ENCODE assay signal across 19 cellular contexts in genomic region chr1:38730511-38731397, GRCh38.
DNase-seq lines count a peak whose midpoint lies in the region; ATAC-seq and TF ChIP-seq lines count a peak whose summit lies in the region.
"Had no signal": no experiment of that assay in that cellular context is flagged by ENCODE, and none has a peak within 500 bp of the region (broad histone marks: within the 10 kb centered on the region; RNA-seq: fewer than 3 reads in every experiment).

No MANE protein-coding gene starts in this region.

- H4K12ac ChIP-seq in trophoblast cell (ENCODE audit: low read depth, low read length) = no peak overlapping the region

- H3K27ac ChIP-seq in GM23248 (no peak overlapping the region), PC-3 (ENCODE audit: low read length) (no peak overlapping the region), trophoblast cell (ENCODE audit: low read depth, low read length) (no peak overlapping the region)
- H3K27ac ChIP-seq: cardiac muscle cell, suprapubic skin had no signal

- H3F3A ChIP-seq in GM23248 (ENCODE audit: insufficient read depth) (no peaks in the 10 kb centered on the region), PC-3 (ENCODE audit: low read length, unreplicated experiment) (no peaks in the 10 kb centered on the region)

- no peak overlapping the region for H3K14ac ChIP-seq in trophoblast cell (ENCODE audit: low read length)

- H3K27me3 ChIP-seq in GM23248 (replicated peaks; ENCODE audit: insufficient read depth) (0 out of 2 replicates have a peak, but pooled peaks cover 7% of the 10 kb centered on the region), PC-3 (ENCODE audit: low read length) (peaks cover 54% of the 10 kb centered on the region), trophoblast cell (ENCODE audit: insufficient read depth, low read length) (peaks cover 3% of the 10 kb centered on the region)

- H3K4me2 ChIP-seq in GM23248 (ENCODE audit: unreplicated experiment) = no peak overlapping the region
- no peak overlapping the region for H3K4me2 ChIP-seq in PC-3 (ENCODE audit: low read length)
- no peak overlapping the region for H3K4me2 ChIP-seq in trophoblast cell (ENCODE audit: low read length)

- H2AK5ac ChIP-seq in trophoblast cell (ENCODE audit: low read length) = no peak overlapping the region

- H3K4me1 ChIP-seq in GM23248 (ENCODE audit: insufficient read depth) = no peaks in the 10 kb centered on the region
- H3K4me1 ChIP-seq in PC-3 (ENCODE audit: insufficient read depth, low read length) = peaks cover 8% of the 10 kb centered on the region
- H3K4me1 ChIP-seq in trophoblast cell (ENCODE audit: control insufficient read depth in 1 of 2, insufficient read depth in 2 of 2, low read length in 2 of 2) = peaks cover 2 to 4% of the 10 kb centered on the region in 2 experiments

- H3K9me2 ChIP-seq in GM23248 (ENCODE audit: insufficient read depth) = no peaks in the 10 kb centered on the region
- no peaks in the 10 kb centered on the region for H3K9me2 ChIP-seq in PC-3 (replicated peaks; ENCODE audit: low read length)

- DNase-seq in GM23248 = peak; percentile 24
- peak; percentile 75 for DNase-seq in PC-3
- DNase-seq in epithelial cell of esophagus (ENCODE audit: low read depth) = peak; percentile 97
- DNase-seq in trophoblast cell = peak; percentile 74 to 83
- no peak for DNase-seq in NCI-H187 treated with DMSO at 0.1 percent for 48 hours (lab: John Stamatoyannopoulos, UW)
- no peak for DNase-seq in central memory CD4-positive, alpha-beta T cell
- DNase-seq: activated B cell treated with CpG ODN at 0.5 μM for 24 hours; activated CD4-positive, alpha-beta memory T cell treated with anti-CD3 and anti-CD28 coated beads for 36 hours; activated gamma-delta T cell; left colon; MM.1S; natural killer cell; NCI-H1436 treated with DMSO at 0.1 percent for 48 hours; NCI-H2171; NCI-H774 had no signal

- CTCF ChIA-PET in PC-3 (lab: Charles Lee) = no interaction called here

- H3K9ac ChIP-seq in GM23248 = no peak overlapping the region
- no peak overlapping the region for H3K9ac ChIP-seq in PC-3 (ENCODE audit: low read length)
- H3K9ac ChIP-seq in trophoblast cell (ENCODE audit: low read length) = no peak overlapping the region

- no peaks in the 10 kb centered on the region for H4K20me1 ChIP-seq in GM23248 (ENCODE audit: insufficient read depth)
- no peaks in the 10 kb centered on the region for H4K20me1 ChIP-seq in PC-3 (ENCODE audit: low read length)

- ATAC-seq in PC-3 (peak; percentile 62), HG03442 (IDR thresholded peaks at IDR 0.05; ENCODE audit: unreplicated experiment) (no peak)
- ATAC-seq: left colon, natural killer cell, sciatic nerve had no signal

- intact Hi-C loops in PC-3 (cut with micrococcal nuclease) = no loop called here

- H2BK5ac ChIP-seq in trophoblast cell (ENCODE audit: low read depth, low read length, poor library complexity) = no peak overlapping the region

- no peak overlapping the region for H4K91ac ChIP-seq in trophoblast cell (ENCODE audit: low read depth, low read length)

- no peak overlapping the region for H2BK12ac ChIP-seq in trophoblast cell (ENCODE audit: low read length)

- POLR2A ChIA-PET in PC-3 (lab: Charles Lee; ENCODE audit: unreplicated experiment) = no interaction called here

- no peak for TF ChIP-seq CTCF in PC-3 (conservative IDR thresholded peaks at IDR 0.05; ENCODE audit: low read depth, low read length)
- no peak for TF ChIP-seq CTCF in epithelial cell of esophagus (IDR thresholded peaks at IDR 0.05; ENCODE audit: insufficient read depth, low read depth, low read length, missing control alignments)

- BruUV-seq in PC-3 (replicated peaks; lab: Mats Ljungman, UMichigan) = no TSS peak

- in situ Hi-C loops in GM23248 (cut with MboI) = no loop called here

- no peak overlapping the region for H4K8ac ChIP-seq in trophoblast cell (ENCODE audit: low read depth, low read length)

- no peak overlapping the region for H2BK120ac ChIP-seq in trophoblast cell (ENCODE audit: insufficient read depth, low read length, poor library complexity)

- no peak overlapping the region for H3K4ac ChIP-seq in trophoblast cell (ENCODE audit: low read depth, low read length)

- H3K18ac ChIP-seq in trophoblast cell (ENCODE audit: low read length) = no peak overlapping the region

- H3K36me3 ChIP-seq in GM23248 (ENCODE audit: low read depth) (no peaks in the 10 kb centered on the region), PC-3 (ENCODE audit: low read depth, low read length) (no peaks in the 10 kb centered on the region), trophoblast cell (ENCODE audit: control insufficient read depth in 1 of 2, insufficient read depth in 2 of 2, low read length in 2 of 2) (no peaks in the 10 kb centered on the region)
- H3K36me3 ChIP-seq: cardiac muscle cell, suprapubic skin had no signal

- no peaks in the 10 kb centered on the region for H3K79me2 ChIP-seq in GM23248 (ENCODE audit: insufficient read depth)
- no peaks in the 10 kb centered on the region for H3K79me2 ChIP-seq in PC-3 (ENCODE audit: low read length)
- H3K79me2 ChIP-seq in trophoblast cell (ENCODE audit: control insufficient read depth, insufficient read depth, low read length, poor library complexity) = no peaks in the 10 kb centered on the region

- H3K9me3 ChIP-seq in GM23248 (ENCODE audit: low read depth) (no peaks in the 10 kb centered on the region), PC-3 (ENCODE audit: low read length) (no peaks in the 10 kb centered on the region), trophoblast cell (ENCODE audit: insufficient read depth, low read depth, low read length) (peaks cover 2% of the 10 kb centered on the region)
- H3K9me3 ChIP-seq: suprapubic skin had no signal

- no peaks in the 10 kb centered on the region for H3K79me1 ChIP-seq in trophoblast cell (ENCODE audit: low read length)

- H2AFZ ChIP-seq in GM23248 = no peak overlapping the region
- H2AFZ ChIP-seq in PC-3 (ENCODE audit: low read length) = no peak overlapping the region
- H2AFZ ChIP-seq in trophoblast cell (ENCODE audit: insufficient read depth, low read length, poor library complexity) = no peak overlapping the region

- no peak overlapping the region for H3K23ac ChIP-seq in trophoblast cell (ENCODE audit: low read length)

- 18 to 27% methylated on average over 6 of the region's 6 CpGs for WGBS in GM23248 (ENCODE audit: low coverage in 1 of 2, low lambda C conversion rate in 2 of 2, missing lambda C conversion rate in 2 of 2), 2 experiments
- WGBS in trophoblast cell (ENCODE audit: extremely low coverage, insufficient coverage, insufficient read length) = no CpG with 5 or more reads among the region's 6 CpGs

- H3K4me3 ChIP-seq in GM23248 (no peak overlapping the region), PC-3 (ENCODE audit: low read length) (no peak overlapping the region), epithelial cell of esophagus (ENCODE audit: low read length) (no peak overlapping the region), trophoblast cell (ENCODE audit: low read depth, low read length) (no peak overlapping the region)
- H3K4me3 ChIP-seq: cardiac muscle cell, suprapubic skin had no signal

Comparison
In these comparisons a context has a peak if more than half of its experiments do, and no peak if none do; other contexts are left out.
1. DNase-seq: peak in GM23248 (single experiment), PC-3 (single experiment), epithelial cell of esophagus (single experiment) and trophoblast cell (2 of 2); none in NCI-H187 treated with DMSO at 0.1 percent for 48 hours (single experiment) and central memory CD4-positive, alpha-beta T cell (single experiment).